20 cellular contexts compared by ENCODE assay signal in the genomic region with DNA sequence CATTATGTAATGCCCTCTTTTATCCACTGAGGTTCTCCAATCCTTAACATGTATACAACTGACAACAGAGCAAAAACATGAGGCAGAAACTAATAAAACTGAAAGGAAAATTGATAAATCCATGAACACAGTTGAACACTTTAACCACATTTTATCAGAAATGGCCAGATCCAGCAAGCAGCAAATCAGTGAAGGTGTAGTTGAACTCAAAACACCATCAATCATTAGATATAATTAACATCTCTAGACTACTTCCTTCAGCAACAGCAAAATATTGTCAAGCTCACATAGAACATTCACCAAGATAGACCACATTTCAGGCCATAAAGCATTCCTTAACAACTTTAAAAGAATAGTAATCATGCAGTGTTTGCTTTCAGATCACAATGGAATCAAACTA.
"Had no signal": no experiment of that assay in that cellular context is flagged by ENCODE, and none has a peak within 500 bp of the region (broad histone marks: within the 10 kb centered on the region; RNA-seq: fewer than 3 reads in every experiment).

No MANE protein-coding gene starts in this region.

- H3K9me3 ChIP-seq: colonic mucosa, esophagus muscularis mucosa, gastroesophageal sphincter, heart left ventricle, left lung, lower lobe of right lung, mucosa of descending colon had no signal

- ATAC-seq: foreskin keratinocyte; gastroesophageal sphincter; heart left ventricle; left cardiac atrium; left lung; left ventricle myocardium superior; lower lobe of right lung; mucosa of descending colon; naive thymus-derived CD8-positive, alpha-beta T cell had no signal

- DNase-seq: colonic mucosa; cortex of kidney; effector CD8-positive, alpha-beta T cell; foreskin keratinocyte; heart left ventricle; hippocampal formation; left cardiac atrium; left lung; left ventricle myocardium superior; lower lobe of right lung; mesenchymal stem cell; mucosa of descending colon; naive B cell; naive thymus-derived CD8-positive, alpha-beta T cell had no signal

- H3K4me3 ChIP-seq: colonic mucosa, esophagus muscularis mucosa, gastroesophageal sphincter, heart left ventricle, left lung, lower lobe of right lung, mucosa of descending colon had no signal

- H3K36me3 ChIP-seq: colonic mucosa, esophagus muscularis mucosa, gastroesophageal sphincter, heart left ventricle, left lung, lower lobe of right lung had no signal

- H3K27ac ChIP-seq: colonic mucosa, esophagus muscularis mucosa, foreskin keratinocyte, gastroesophageal sphincter, heart left ventricle, left lung, lower lobe of right lung had no signal

- FAIRE-seq: endothelial cell of umbilical vein, frontal cortex, islet of Langerhans, keratinocyte had no signal

- H3K4me1 ChIP-seq: colonic mucosa, esophagus muscularis mucosa, foreskin keratinocyte, gastroesophageal sphincter, heart left ventricle, left lung, lower lobe of right lung had no signal

- H3K27me3 ChIP-seq: colonic mucosa, esophagus muscularis mucosa, foreskin keratinocyte, gastroesophageal sphincter, heart left ventricle, left lung had no signal
